In the genomic region with DNA sequence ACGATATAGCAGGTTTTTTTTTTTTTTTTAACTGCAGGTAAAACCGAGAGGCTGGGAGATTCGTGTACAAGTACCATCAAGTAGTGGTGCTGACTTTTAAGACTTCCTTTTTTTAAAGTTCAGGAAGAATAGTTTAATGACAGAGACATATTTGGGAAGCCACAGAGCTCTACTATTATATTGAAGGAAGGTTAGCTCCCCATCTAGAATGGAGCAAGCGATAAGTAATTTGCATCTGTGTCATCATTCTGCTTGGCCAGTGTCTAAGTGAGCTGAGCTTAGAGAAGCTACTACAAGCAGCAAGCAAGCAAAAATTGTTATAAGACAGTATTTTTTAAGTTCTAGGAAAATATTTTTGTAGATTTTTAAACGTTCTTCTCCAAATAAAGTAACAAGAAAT, we compare ENCODE assay signal across 26 cellular contexts.
"Had no signal": no experiment of that assay in that cellular context is flagged by ENCODE, and none has a peak within 500 bp of the region (broad histone marks: within the 10 kb centered on the region; RNA-seq: fewer than 3 reads in every experiment).

No MANE protein-coding gene starts in this region.

- H3K27me3 ChIP-seq: colonic mucosa, esophagus squamous epithelium, gastrocnemius medialis, hepatocyte, left lung had no signal

- H3K36me3 ChIP-seq: colonic mucosa, esophagus squamous epithelium, gastrocnemius medialis, left lung, lower lobe of right lung had no signal

- ATAC-seq: effector memory CD8-positive, alpha-beta T cell; esophagus mucosa; gastrocnemius medialis; left colon; left lung; left ventricle myocardium superior; lower lobe of right lung; mucosa of descending colon had no signal

- H3K9me3 ChIP-seq: colonic mucosa, esophagus squamous epithelium, gastrocnemius medialis, left lung, mucosa of descending colon had no signal

- H3K4me1 ChIP-seq: colonic mucosa, esophagus squamous epithelium, left lung, lower lobe of right lung had no signal

- H3K27ac ChIP-seq: colonic mucosa, epithelial cell of prostate, esophagus squamous epithelium, gastrocnemius medialis, hepatocyte, left lung, lower lobe of right lung had no signal

- H3K4me3 ChIP-seq: colonic mucosa, esophagus squamous epithelium, gastrocnemius medialis, hepatocyte, left lung, lower lobe of right lung, mucosa of descending colon had no signal

- DNase-seq: colonic mucosa; cortex of kidney; effector CD8-positive, alpha-beta T cell; effector memory CD8-positive, alpha-beta T cell; endodermal cell; erythroblast; esophagus squamous epithelium; foreskin fibroblast; foreskin melanocyte; gastrocnemius medialis; glutamatergic neuron; head of caudate nucleus; hypothalamus; immature natural killer cell; islet precursor cell; kidney; kidney glomerular epithelial cell; left colon; left lung; left ventricle myocardium superior; lower lobe of right lung; mesenchymal stem cell; mucosa of descending colon had no signal
